ENCODE assay signal across 11 cellular contexts in the genomic region with DNA sequence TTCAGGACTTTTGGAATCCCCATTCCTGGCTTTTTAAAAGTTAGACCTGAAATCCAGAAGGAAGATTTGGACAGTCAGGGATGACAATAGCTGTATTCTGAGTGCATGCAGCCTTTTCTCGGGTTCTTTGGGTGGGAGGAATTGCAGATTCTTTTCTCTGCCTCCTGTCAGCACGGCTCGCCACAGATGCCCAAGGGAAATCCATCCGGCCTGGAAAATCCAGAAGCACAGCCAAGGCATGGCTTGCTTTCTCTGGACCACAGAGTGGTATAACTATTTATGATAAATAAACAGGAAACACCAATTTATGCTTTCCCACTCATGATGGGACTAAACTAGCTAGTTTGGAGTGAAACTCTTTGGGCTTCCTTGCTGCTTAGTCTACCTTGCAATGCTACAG. TPM values are rescaled to one million over a fixed set of nuclear protein-coding genes. Genes with fewer than 3 reads are reported as not detected.
DNase-seq lines count a peak whose midpoint lies in the region; ATAC-seq and TF ChIP-seq lines count a peak whose summit lies in the region.
"Had no signal": no experiment of that assay in that cellular context is flagged by ENCODE, and none has a peak within 500 bp of the region (broad histone marks: within the 10 kb centered on the region; RNA-seq: fewer than 3 reads in every experiment).

No MANE protein-coding gene starts in this region.

- in situ Hi-C loops in transverse colon (cut with MboI; ENCODE audit: low pct_ligation_motif_present in 1 of 4, low pct_unique_long_range_greater_than_20kb in 1 of 4, low sequenced_read_pairs in 3 of 4) = no loop called here

- peaks cover 9 to 44% (median 20%) of the 10 kb centered on the region in 4 donors for H3K4me1 ChIP-seq in transverse colon

- peak overlapping the region; percentile 79 for H3K4me3 Mint-ChIP-seq in activated T-cell treated with anti-CD3 and anti-CD28 coated beads, Interleukin-2, amount 50 U/mL, for 4 hours
- H3K4me3 Mint-ChIP-seq in activated naive CD8-positive, alpha-beta T cell treated with anti-CD3 and anti-CD28 coated beads for 36 hours = peak overlapping the region; percentile 56

- TF ChIP-seq POLR2A in transverse colon (IDR thresholded peaks at IDR 0.05) = no peak

- H3K4me3 ChIP-seq in transverse colon = peak overlapping the region in 1 of 4 donors; percentile 3

- H3K27me3 ChIP-seq in layer of hippocampus (ENCODE audit: control insufficient read depth, insufficient read depth, low read length) = no peaks in the 10 kb centered on the region
- no peaks in the 10 kb centered on the region for H3K27me3 ChIP-seq in transverse colon

- H3K27me3 Mint-ChIP-seq in activated T-cell treated with anti-CD3 and anti-CD28 coated beads, Interleukin-2, amount 50 U/mL, for 4 hours (ENCODE audit: low read depth) = no peaks in the 10 kb centered on the region
- peaks cover 4% of the 10 kb centered on the region for H3K27me3 Mint-ChIP-seq in activated naive CD8-positive, alpha-beta T cell treated with anti-CD3 and anti-CD28 coated beads for 36 hours

- 63 to 73% methylated on average over 2 to 4 of the region's 4 CpGs for WGBS in transverse colon (ENCODE audit: low coverage in 1 of 2), 2 donors

- H3K36me3 Mint-ChIP-seq in activated T-cell treated with anti-CD3 and anti-CD28 coated beads, Interleukin-2, amount 50 U/mL, for 4 hours (ENCODE audit: insufficient read depth) = peaks cover 4% of the 10 kb centered on the region
- peaks cover 3% of the 10 kb centered on the region for H3K36me3 Mint-ChIP-seq in activated naive CD8-positive, alpha-beta T cell treated with anti-CD3 and anti-CD28 coated beads for 36 hours

- no peak for ATAC-seq in activated T-cell treated with anti-CD3 and anti-CD28 coated beads, Interleukin-2, amount 50 U/mL, for 4 hours
- no peak for ATAC-seq in HG03135 (IDR thresholded peaks at IDR 0.05; ENCODE audit: unreplicated experiment)
- ATAC-seq: Panc1 had no signal

- peak overlapping the region; percentile 80 for H3K27ac Mint-ChIP-seq in activated naive CD8-positive, alpha-beta T cell treated with anti-CD3 and anti-CD28 coated beads for 36 hours

- H3K4me1 Mint-ChIP-seq in activated T-cell treated with anti-CD3 and anti-CD28 coated beads, Interleukin-2, amount 50 U/mL, for 4 hours (ENCODE audit: low read depth) = peaks cover 76% of the 10 kb centered on the region
- peaks cover 29% of the 10 kb centered on the region for H3K4me1 Mint-ChIP-seq in activated naive CD8-positive, alpha-beta T cell treated with anti-CD3 and anti-CD28 coated beads for 36 hours

- DNase-seq in activated T-cell treated with anti-CD3 and anti-CD28 coated beads, Interleukin-2, amount 50 U/mL, for 4 hours = no peak
- no peak for DNase-seq in activated T-cell treated with anti-CD3 and anti-CD28 coated beads, Interleukin-2, amount 50 U/mL, for 1 hour
- no peak for DNase-seq in activated naive CD8-positive, alpha-beta T cell treated with anti-CD3 and anti-CD28 coated beads for 36 hours
- DNase-seq in transverse colon (no peak), SIG-M5 (lab: John Stamatoyannopoulos, UW) (no peak)
- DNase-seq in stimulated activated CD4-positive, alpha-beta T cell treated with anti-CD3 and anti-CD28 coated beads, Interleukin-12 subunit alpha, Interleukin-12 subunit beta, amount 100 ng/mL, for 4 hours = no peak
- DNase-seq: AML-193 had no signal

- TF ChIP-seq EP300 in transverse colon (IDR thresholded peaks at IDR 0.05; ENCODE audit: low read depth) = no peak

- peak overlapping the region; percentile 4 for H3K27ac ChIP-seq in layer of hippocampus (ENCODE audit: low read depth, low read length)
- H3K27ac ChIP-seq in transverse colon = peak overlapping the region; percentile 59 to 83 (median 67)

- TF ChIP-seq CTCF in transverse colon (IDR thresholded peaks at IDR 0.05) = no peak

- peaks cover 4% of the 10 kb centered on the region for H3K9me3 Mint-ChIP-seq in activated T-cell treated with anti-CD3 and anti-CD28 coated beads, Interleukin-2, amount 50 U/mL, for 4 hours
- no peaks in the 10 kb centered on the region for H3K9me3 Mint-ChIP-seq in activated naive CD8-positive, alpha-beta T cell treated with anti-CD3 and anti-CD28 coated beads for 36 hours

- intact Hi-C loops in transverse colon (cut with DNase I; ENCODE audit: low total_unique reads) = no loop called here

- H3K36me3 ChIP-seq in transverse colon = no peaks in the 10 kb centered on the region

- no peaks in the 10 kb centered on the region for H3K9me3 ChIP-seq in transverse colon

RNA-seq across cellular contexts. Expression of a gene that starts 59.1 kb away (rescaled TPM):
- under 1 TPM in 1 of 3 donors, not detected in 2; 0.14 TPM for total RNA-seq in activated T-cell treated with anti-CD3 and anti-CD28 coated beads, Interleukin-2, amount 50 U/mL, for 4 hours
- total RNA-seq in activated naive CD8-positive, alpha-beta T cell treated with anti-CD3 and anti-CD28 coated beads for 36 hours = not detected
- total RNA-seq in transverse colon = 10 to 100 TPM in 3 of 4 donors, 1 to 10 TPM in 1; 9.7 to 31.4 (median 16.7) TPM
- total RNA-seq: M059J had no signal

Comparison
In these comparisons a context has a peak if more than half of its experiments do, and no peak if none do; other contexts are left out.
1. RNA of a gene that starts 59.1 kb away (total RNA-seq): 9.7 to 31.4 TPM in transverse colon; 0.14 TPM in activated T-cell treated with anti-CD3 and anti-CD28 coated beads, Interleukin-2, amount 50 U/mL, for 4 hours and not detected in activated naive CD8-positive, alpha-beta T cell treated with anti-CD3 and anti-CD28 coated beads for 36 hours; every median in the first group is over 4 times any median in the second.